ENCODE assay signal across 19 cellular contexts in the genomic region with DNA sequence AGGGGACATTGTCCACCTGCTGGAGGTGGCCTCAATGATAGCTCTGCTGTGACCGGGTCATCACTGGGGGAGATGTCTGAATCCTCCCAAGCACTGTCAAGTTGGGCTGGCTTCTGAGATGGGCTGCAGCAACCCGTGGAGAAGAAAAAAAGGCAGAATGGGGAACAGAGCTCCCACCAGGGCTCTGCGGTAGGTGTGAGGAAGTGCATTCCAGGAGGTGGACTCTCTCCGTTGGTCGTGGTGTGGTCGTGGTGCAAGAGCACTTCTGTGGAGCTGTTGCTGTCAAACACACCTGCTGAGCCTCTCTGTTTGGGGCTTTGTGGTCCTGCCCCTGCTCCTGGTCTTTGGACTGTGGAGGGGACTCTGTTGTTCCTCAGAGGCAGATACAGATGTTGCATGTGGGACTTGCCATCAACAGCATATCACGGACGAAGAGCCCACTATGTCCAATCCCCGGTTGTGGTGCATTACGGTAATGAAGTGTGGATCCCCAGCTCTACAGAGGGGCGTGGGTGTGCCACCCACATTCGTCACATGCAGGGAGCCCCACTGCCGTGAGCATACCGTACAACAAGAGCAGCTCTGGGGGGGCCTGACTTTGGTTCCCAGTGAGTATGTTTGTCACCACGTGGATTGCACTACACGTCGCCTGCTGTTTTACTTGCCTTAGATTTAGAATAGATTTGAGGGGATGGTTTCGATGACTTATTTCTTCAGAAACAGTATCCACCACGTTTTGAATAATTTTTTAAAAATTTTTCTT. TPM values are rescaled to one million over a fixed set of nuclear protein-coding genes. Genes with fewer than 3 reads are reported as not detected.
DNase-seq lines count a peak whose midpoint lies in the region; ATAC-seq and TF ChIP-seq lines count a peak whose summit lies in the region.
"Had no signal": no experiment of that assay in that cellular context is flagged by ENCODE, and none has a peak within 500 bp of the region (broad histone marks: within the 10 kb centered on the region; RNA-seq: fewer than 3 reads in every experiment).

No MANE protein-coding gene starts in this region.

- H3K9me3 ChIP-seq in HEK293 (ENCODE audit: control insufficient read depth, insufficient read depth, low read depth, low read length) (no peaks in the 10 kb centered on the region), trophoblast cell (ENCODE audit: insufficient read depth, low read depth, low read length) (peaks cover 2% of the 10 kb centered on the region)
- H3K9me3 ChIP-seq: SK-N-SH had no signal

- peaks cover 16% of the 10 kb centered on the region for H3K27me3 Mint-ChIP-seq in brain
- H3K27me3 Mint-ChIP-seq in T-cell = peaks cover 0 to 18% of the 10 kb centered on the region in 2 donors

- no peaks in the 10 kb centered on the region for H3K27me3 ChIP-seq in trophoblast cell (ENCODE audit: insufficient read depth, low read length)

- CTCF ChIA-PET in HEK293 (lab: Yijun Ruan, JAX) (no interaction called here), T-cell (lab: Charles Lee) (no interaction called here)

- TF ChIP-seq CTCF in HEK293 (tag by site-specific recombination; IDR thresholded peaks at IDR 0.05) (no peak), brain (conservative IDR thresholded peaks at IDR 0.05) (no peak)

- H3K27ac ChIP-seq in HEK293 (ENCODE audit: extremely low read depth, low read depth, low read length) (no peak overlapping the region), trophoblast cell (ENCODE audit: low read depth, low read length) (no peak overlapping the region)
- H3K27ac ChIP-seq: GM23248 had no signal

- H3K18ac ChIP-seq in trophoblast cell (ENCODE audit: low read length) = no peak overlapping the region

- peak overlapping the region; percentile 16 for H4K91ac ChIP-seq in trophoblast cell (ENCODE audit: low read depth, low read length)

- no peak overlapping the region for H2AK5ac ChIP-seq in trophoblast cell (ENCODE audit: low read length)

- no peak overlapping the region for H2BK120ac ChIP-seq in trophoblast cell (ENCODE audit: insufficient read depth, low read length, poor library complexity)

- H3K4ac ChIP-seq in trophoblast cell (ENCODE audit: low read depth, low read length) = no peak overlapping the region

- H3K36me3 ChIP-seq in HEK293 (ENCODE audit: control insufficient read depth in 2 of 2, insufficient read depth in 1 of 2, low read length in 2 of 2) (no peaks in the 10 kb centered on the region), trophoblast cell (ENCODE audit: control insufficient read depth in 1 of 2, insufficient read depth in 2 of 2, low read length in 2 of 2) (no peaks in the 10 kb centered on the region)

- DNase-seq in NOMO-1 treated with DMSO at 0.1 percent for 48 hours (lab: John Stamatoyannopoulos, UW; ENCODE audit: unreplicated experiment) = peak; percentile 13
- DNase-seq in trophoblast cell = no peak
- DNase-seq in T-cell = no peak
- no peak for DNase-seq in NCI-H2196 (lab: John Stamatoyannopoulos, UW; ENCODE audit: unreplicated experiment)
- no peak for DNase-seq in NCI-H226
- DNase-seq: Calu3; CD4-positive, alpha-beta memory T cell; GM23248; KG1; NCI-H1105; NCI-H1694; NCI-H2107; NCI-H526 treated with DMSO at 0.1 percent for 48 hours; NK-92 treated with Interleukin-12 subunit alpha and Interleukin-12 subunit beta, amount 100 ng/mL, for 24 hours; PC-3; SK-N-SH; T-helper 17 cell had no signal

- POLR2A ChIA-PET in HEK293 (lab: Yijun Ruan, JAX) = no interaction called here
- POLR2A ChIA-PET in T-cell (lab: Charles Lee) = no interaction called here

- no peak overlapping the region for H4K8ac ChIP-seq in trophoblast cell (ENCODE audit: low read depth, low read length)

- no peak for ATAC-seq in T-cell (replicated peaks in 1 of 4)
- ATAC-seq: PC-3, T-helper 17 cell had no signal

- H3K4me3 ChIP-seq in HEK293 (ENCODE audit: low read depth, low read length) (no peak overlapping the region), trophoblast cell (ENCODE audit: low read depth, low read length) (peak overlapping the region; percentile 25)
- H3K4me3 ChIP-seq: GM23248 had no signal

- no peaks in the 10 kb centered on the region for H3K4me1 ChIP-seq in HEK293 (ENCODE audit: control insufficient read depth, insufficient read depth, low read length)
- peaks cover 0 to 2% of the 10 kb centered on the region in 2 experiments for H3K4me1 ChIP-seq in trophoblast cell (ENCODE audit: control insufficient read depth in 1 of 2, insufficient read depth in 2 of 2, low read length in 2 of 2)

- H3K9me3 Mint-ChIP-seq in brain (peaks cover 0 to 2% (median 0%) of the 10 kb centered on the region in 5 experiments), T-cell (no peaks in the 10 kb centered on the region)
- H3K9me3 Mint-ChIP-seq: CD4-positive, alpha-beta memory T cell had no signal

- H4K12ac ChIP-seq in trophoblast cell (ENCODE audit: low read depth, low read length) = no peak overlapping the region

- no peak overlapping the region for H3K14ac ChIP-seq in trophoblast cell (ENCODE audit: low read length)

- WGBS in trophoblast cell (ENCODE audit: extremely low coverage, insufficient coverage, insufficient read length) = no CpG with 5 or more reads among the region's 19 CpGs

- H3K23ac ChIP-seq in trophoblast cell (ENCODE audit: low read length) = no peak overlapping the region

- H3K79me2 ChIP-seq in trophoblast cell (ENCODE audit: control insufficient read depth, insufficient read depth, low read length, poor library complexity) = no peaks in the 10 kb centered on the region

- H3K79me1 ChIP-seq in trophoblast cell (ENCODE audit: low read length) = no peaks in the 10 kb centered on the region

- no peak overlapping the region for H3K9ac ChIP-seq in trophoblast cell (ENCODE audit: low read length)
- H3K9ac ChIP-seq: GM23248, SK-N-SH had no signal

- H3K4me3 Mint-ChIP-seq in brain = no peak overlapping the region
- no peak overlapping the region for H3K4me3 Mint-ChIP-seq in T-cell
- H3K4me3 Mint-ChIP-seq: CD4-positive, alpha-beta memory T cell; T-helper 17 cell had no signal

- no peak overlapping the region for H2BK12ac ChIP-seq in trophoblast cell (ENCODE audit: low read length)

- H3K36me3 Mint-ChIP-seq in brain (no peaks in the 10 kb centered on the region), T-cell (no peaks in the 10 kb centered on the region)
- H3K36me3 Mint-ChIP-seq: CD4-positive, alpha-beta memory T cell had no signal

- H3K4me1 Mint-ChIP-seq in brain (peaks cover 32% of the 10 kb centered on the region), T-cell (no peaks in the 10 kb centered on the region)
- H3K4me1 Mint-ChIP-seq: CD4-positive, alpha-beta memory T cell; T-helper 17 cell had no signal

- H3K27ac Mint-ChIP-seq in brain (peak overlapping the region in 3 of 5 experiments; percentile 58 to 92 (median 91)), T-cell (no peak overlapping the region)
- H3K27ac Mint-ChIP-seq: T-helper 17 cell had no signal

- H3K4me2 ChIP-seq in trophoblast cell (ENCODE audit: low read length) = no peak overlapping the region
- H3K4me2 ChIP-seq: SK-N-SH had no signal

- H2AFZ ChIP-seq in trophoblast cell (ENCODE audit: insufficient read depth, low read length, poor library complexity) = no peak overlapping the region
- H2AFZ ChIP-seq: GM23248 had no signal

- no peak overlapping the region for H2BK5ac ChIP-seq in trophoblast cell (ENCODE audit: low read depth, low read length, poor library complexity)

TF ChIP-seq in HEK293, 187 proteins besides CTCF, POLR2A, EP300 and RAD21:
- no peak for TF ChIP-seq ZNF433 (tag by site-specific recombination; IDR thresholded peaks at IDR 0.05; ENCODE audit: low read depth)
- TF ChIP-seq ZIC2 (tag by site-specific recombination; IDR thresholded peaks at IDR 0.05) = peak; percentile 24

RNA-seq across cellular contexts. Expression of gene PITX1, which starts 36.0 kb away (rescaled TPM):
- 5.9 TPM for polyA plus RNA-seq in brain (ENCODE audit: insufficient read depth, low read depth, low replicate concordance)
- polyA plus RNA-seq in trophoblast cell (2013) = 22.0 and 23.6 TPM in 2 replicates
- under 1 TPM in 2 of 5 donors, not detected in 3; 0.32 to 0.38 TPM for total RNA-seq in T-cell
- total RNA-seq: CD4-positive, alpha-beta memory T cell; GM23248; T-helper 17 cell had no signal
- polyA plus RNA-seq: CD4-positive, alpha-beta memory T cell; GM23248; SK-N-SH had no signal

Comparison
In these comparisons a context has a peak if more than half of its experiments do, and no peak if none do; other contexts are left out.
1. H3K27ac Mint-ChIP-seq: peak in brain (3 of 5); none in T-cell (0 of 2).